8 cellular contexts compared by ENCODE assay signal in genomic region chr15:66387176-66388056, GRCh38. TPM values are rescaled to one million over a fixed set of nuclear protein-coding genes. Genes with fewer than 3 reads are reported as not detected.
DNase-seq lines count a peak whose midpoint lies in the region; ATAC-seq lines count a peak whose summit lies in the region.

No MANE protein-coding gene starts in this region.

- H3K4me3 Mint-ChIP-seq in activated CD8-positive, alpha-beta T cell treated with anti-CD3 and anti-CD28 coated beads, Interleukin-2, amount 10 ng/mL, durations not matched to agents 7 days and 5 days = peak overlapping the region; percentile 95
- H3K4me3 Mint-ChIP-seq in memory B cell = peak overlapping the region; percentile 89

- POLR2A ChIA-PET in activated CD8-positive, alpha-beta T cell treated with anti-CD3 and anti-CD28 coated beads, Interleukin-2, amount 10 ng/mL, durations not matched to agents 7 days and 5 days (lab: Charles Lee) = interaction anchor here (1.3 to 5.3 kb wide), 7 partner anchors 17 to 117 kb away, joined by 3 to 35 read pairs (median 19); partner anchors contain the start of genes RPL4, SNAPC5, TIPIN and ZWILCH

- no peaks in the 10 kb centered on the region for H3K27me3 ChIP-seq in H7 (ENCODE audit: control insufficient read depth, insufficient read depth, low read length)
- H3K27me3 ChIP-seq in ectodermal cell (ENCODE audit: control insufficient read depth, insufficient read depth, low read length, poor library complexity, severe bottlenecking) = no peaks in the 10 kb centered on the region

- peaks cover 47% of the 10 kb centered on the region for H3K36me3 Mint-ChIP-seq in activated CD8-positive, alpha-beta T cell treated with anti-CD3 and anti-CD28 coated beads, Interleukin-2, amount 10 ng/mL, durations not matched to agents 7 days and 5 days (ENCODE audit: low read depth)
- peaks cover 8% of the 10 kb centered on the region for H3K36me3 Mint-ChIP-seq in memory B cell

- DNase-seq in H7 (peak; percentile 82), NCI-H146 (lab: John Stamatoyannopoulos, UW) (peak; percentile 46), memory B cell (ENCODE audit: low spot score in 2 of 2) (peak; percentile 26 to 60), NCI-H187 (lab: John Stamatoyannopoulos, UW) (no peak)
- peak; percentile 67 for DNase-seq in activated CD8-positive, alpha-beta T cell treated with anti-CD3 and anti-CD28 coated beads, Interleukin-2, amount 10 ng/mL, durations not matched to agents 7 days and 5 days
- DNase-seq in stimulated activated CD8-positive, alpha-beta memory T cell treated with anti-CD3 and anti-CD28 coated beads, Interleukin-12 subunit alpha, Interleukin-12 subunit beta, amount 100 ng/mL, for 24 hours (ENCODE audit: extremely low read depth) = peak; percentile 59

- CTCF ChIA-PET in activated CD8-positive, alpha-beta T cell treated with anti-CD3 and anti-CD28 coated beads, Interleukin-2, amount 10 ng/mL, durations not matched to agents 7 days and 5 days (lab: Charles Lee) = interaction anchor here (1.0 to 7.6 kb wide), 16 partner anchors 9 to 116 kb away, joined by 3 to 126 read pairs (median 6); partner anchors contain the start of gene SNAPC5

- peak overlapping the region; percentile 48 for H3K9ac ChIP-seq in ES-I3 (ENCODE audit: low read depth, low read length)

- H3K4me1 ChIP-seq in ES-I3 (ENCODE audit: insufficient read depth, low read length) (peaks cover 13% of the 10 kb centered on the region), ectodermal cell (ENCODE audit: control insufficient read depth, insufficient read depth, low read length) (no peaks in the 10 kb centered on the region)

- H3K27me3 Mint-ChIP-seq in activated CD8-positive, alpha-beta T cell treated with anti-CD3 and anti-CD28 coated beads, Interleukin-2, amount 10 ng/mL, durations not matched to agents 7 days and 5 days (ENCODE audit: low read depth) = no peaks in the 10 kb centered on the region
- no peaks in the 10 kb centered on the region for H3K27me3 Mint-ChIP-seq in memory B cell

- H3K4me1 Mint-ChIP-seq in activated CD8-positive, alpha-beta T cell treated with anti-CD3 and anti-CD28 coated beads, Interleukin-2, amount 10 ng/mL, durations not matched to agents 7 days and 5 days (ENCODE audit: low read depth) = peaks cover 53% of the 10 kb centered on the region
- peaks cover 48% of the 10 kb centered on the region for H3K4me1 Mint-ChIP-seq in memory B cell

- H3K9me3 ChIP-seq in ES-I3 (ENCODE audit: control insufficient read depth, insufficient read depth, low read length) (no peaks in the 10 kb centered on the region), ectodermal cell (ENCODE audit: control insufficient read depth, low read length) (no peaks in the 10 kb centered on the region)

- H3K4me3 ChIP-seq in H7 (ENCODE audit: insufficient read depth, low read depth, low read length) (peak overlapping the region; percentile 82), ectodermal cell (ENCODE audit: insufficient read depth, low read depth, low read length) (peak overlapping the region; percentile 88)

- H3K36me3 ChIP-seq in ES-I3 (ENCODE audit: insufficient read depth, low read length) = no peaks in the 10 kb centered on the region
- H3K36me3 ChIP-seq in H7 (replicated peaks; ENCODE audit: control insufficient read depth, insufficient read depth, low read length) = no peaks in the 10 kb centered on the region
- H3K36me3 ChIP-seq in ectodermal cell (ENCODE audit: control insufficient read depth, insufficient read depth, low read length) = no peaks in the 10 kb centered on the region

- no peak overlapping the region for H3K27ac ChIP-seq in ectodermal cell (ENCODE audit: insufficient read depth, low read depth, low read length, poor library complexity, severe bottlenecking)

- H3K27ac Mint-ChIP-seq in activated CD8-positive, alpha-beta T cell treated with anti-CD3 and anti-CD28 coated beads, Interleukin-2, amount 10 ng/mL, durations not matched to agents 7 days and 5 days = peak overlapping the region; percentile 82
- peak overlapping the region; percentile 93 for H3K27ac Mint-ChIP-seq in memory B cell

- peak; percentile 43 for ATAC-seq in activated CD8-positive, alpha-beta T cell treated with anti-CD3 and anti-CD28 coated beads, Interleukin-2, amount 10 ng/mL, durations not matched to agents 7 days and 5 days
- peak; percentile 18 for ATAC-seq in memory B cell (ENCODE audit: low read depth)

- 1% methylated on average over 61 of the region's 61 CpGs for WGBS in ectodermal cell, 2 experiments

- H3K9me3 Mint-ChIP-seq in activated CD8-positive, alpha-beta T cell treated with anti-CD3 and anti-CD28 coated beads, Interleukin-2, amount 10 ng/mL, durations not matched to agents 7 days and 5 days (ENCODE audit: insufficient read depth) = no peaks in the 10 kb centered on the region
- H3K9me3 Mint-ChIP-seq in memory B cell = no peaks in the 10 kb centered on the region

RNA-seq across cellular contexts. Expression of gene MAP2K1, which starts 0.7 kb away (rescaled TPM):
- 42.6 and 45.8 TPM in 2 replicates for total RNA-seq in H7 (2014; rRNA removed; shearing (Covaris generic))
- total RNA-seq in activated CD8-positive, alpha-beta T cell treated with anti-CD3 and anti-CD28 coated beads, Interleukin-2, amount 10 ng/mL, durations not matched to agents 7 days and 5 days = 100 to 1,000 TPM; 108 to 118 TPM
- 34.7 TPM for polyA plus RNA-seq in ectodermal cell (2013, experiment 1 of 4)
- 33.1 TPM for polyA plus RNA-seq in ectodermal cell (2013, experiment 2 of 4)
- polyA plus RNA-seq in ectodermal cell (2013, experiment 3 of 4) = 26.1 TPM
- 30.1 TPM for polyA plus RNA-seq in ectodermal cell (2013, experiment 4 of 4)

RNA-seq across cellular contexts. Expression of gene TIPIN, which starts 30.9 kb away (rescaled TPM):
- total RNA-seq in H7 (2014; rRNA removed; shearing (Covaris generic)) = 16.2 and 17.0 TPM in 2 replicates
- total RNA-seq in activated CD8-positive, alpha-beta T cell treated with anti-CD3 and anti-CD28 coated beads, Interleukin-2, amount 10 ng/mL, durations not matched to agents 7 days and 5 days = 10 to 100 TPM; 36.4 to 42.7 TPM
- polyA plus RNA-seq in ectodermal cell (2013, experiment 1 of 4) = 28.8 TPM
- polyA plus RNA-seq in ectodermal cell (2013, experiment 2 of 4) = 29.2 TPM
- polyA plus RNA-seq in ectodermal cell (2013, experiment 3 of 4) = 27.0 TPM
- 29.0 TPM for polyA plus RNA-seq in ectodermal cell (2013, experiment 4 of 4)

Comparison
In these comparisons a context has a peak if more than half of its experiments do, and no peak if none do; other contexts are left out.
1. DNase-seq: peak in H7 (single experiment), NCI-H146 (single experiment), activated CD8-positive, alpha-beta T cell treated with anti-CD3 and anti-CD28 coated beads, Interleukin-2, amount 10 ng/mL, durations not matched to agents 7 days and 5 days (single experiment), memory B cell (2 of 2) and stimulated activated CD8-positive, alpha-beta memory T cell treated with anti-CD3 and anti-CD28 coated beads, Interleukin-12 subunit alpha, Interleukin-12 subunit beta, amount 100 ng/mL, for 24 hours (single experiment); none in NCI-H187 (0 of 2).